In genomic region chr2:26119521-26119920, GRCh38 we compare ENCODE assay signal across 9 cellular contexts. TPM values are rescaled to one million over a fixed set of nuclear protein-coding genes. Genes with fewer than 3 reads are reported as not detected.
"Had no signal": no experiment of that assay in that cellular context is flagged by ENCODE, and none has a peak within 500 bp of the region (broad histone marks: within the 10 kb centered on the region; RNA-seq: fewer than 3 reads in every experiment).

No MANE protein-coding gene starts in this region.

- H3K4me3 ChIP-seq: GM23248, HAP-1, K562 had no signal

- ATAC-seq: HCT116, K562 had no signal

- H3K4me1 ChIP-seq: HAP-1 had no signal

- FAIRE-seq: K562 had no signal

- H2AFZ ChIP-seq: GM23248 had no signal

- DNase-seq: GM23248, GOT3, H7, IMR-90 had no signal

- H3K9me3 ChIP-seq: HAP-1 had no signal

- H3K27ac ChIP-seq: GM23248, HL-60 had no signal

- H3K9ac ChIP-seq: GM23248 had no signal

RNA-seq across cellular contexts. Expression of gene GAREM2, which starts 53.4 kb away (rescaled TPM):
- total RNA-seq: H4 had no signal
